17 cellular contexts compared by ENCODE assay signal in the genomic region with DNA sequence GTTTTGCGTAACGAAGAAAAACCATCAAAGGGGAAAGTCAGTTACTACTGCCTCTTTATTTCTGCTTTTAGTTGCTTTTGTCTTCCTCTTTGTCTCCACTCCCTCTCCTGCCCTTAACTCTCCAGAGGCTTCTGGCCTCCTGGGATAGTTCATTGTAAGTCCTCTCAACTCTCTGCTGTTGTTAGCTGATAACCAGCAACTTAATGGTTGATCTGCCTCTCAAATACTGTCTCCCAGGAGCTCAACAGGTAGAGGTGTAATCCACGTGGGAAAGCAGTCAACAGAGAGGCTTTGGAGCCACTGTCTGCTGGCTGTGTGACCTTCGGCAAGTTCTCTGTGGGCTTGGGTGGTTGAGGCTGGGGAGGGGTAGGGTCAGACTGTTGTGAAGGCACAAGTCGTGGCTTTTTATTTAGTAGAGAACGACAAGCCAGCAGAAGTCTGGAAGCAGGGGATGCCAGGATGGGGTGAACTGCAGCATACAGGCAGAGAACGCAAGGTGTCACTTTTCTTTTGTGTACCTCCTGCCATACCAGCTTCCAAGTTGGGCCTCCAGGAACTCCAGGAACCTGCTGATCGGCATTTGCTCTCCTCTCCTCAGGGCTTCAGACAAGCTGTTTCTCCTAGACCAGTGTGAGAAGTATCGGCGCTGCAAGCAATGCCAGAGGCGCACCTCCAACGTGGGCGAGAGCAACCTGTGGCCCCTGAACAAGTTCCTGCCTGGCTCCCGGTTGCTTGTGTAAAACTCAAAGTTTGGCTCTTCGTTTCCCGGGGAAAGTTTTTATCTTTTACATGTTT. TPM values are rescaled to one million over a fixed set of nuclear protein-coding genes. Genes with fewer than 3 reads are reported as not detected.
DNase-seq lines count a peak whose midpoint lies in the region; ATAC-seq and TF ChIP-seq lines count a peak whose summit lies in the region.
"Had no signal": no experiment of that assay in that cellular context is flagged by ENCODE, and none has a peak within 500 bp of the region (broad histone marks: within the 10 kb centered on the region; RNA-seq: fewer than 3 reads in every experiment).

No MANE protein-coding gene starts in this region.

- no peak for TF ChIP-seq CTCF in HEK293 (tag by site-specific recombination; IDR thresholded peaks at IDR 0.05)
- TF ChIP-seq CTCF in endodermal cell (conservative IDR thresholded peaks at IDR 0.05), result no peak

- 60 to 80% methylated on average over 10 to 16 of the region's 16 CpGs for WGBS in endodermal cell (ENCODE audit: insufficient coverage in 1 of 2, insufficient read length in 1 of 2), 2 experiments

- H3K4me3 ChIP-seq in BLaER1 (peak overlapping the region; percentile 53), HEK293 (ENCODE audit: low read depth, low read length) (no peak overlapping the region), endodermal cell (ENCODE audit: low read length) (peak overlapping the region; percentile 93)

- DNase-seq in NOMO-1 treated with dmso at 0.1 percent for 144 hours (lab: John Stamatoyannopoulos, UW; ENCODE audit: unreplicated experiment) (peak; percentile 1), endodermal cell (peak; percentile 81), NCI-H1694 treated with DMSO at 0.1 percent for 48 hours (lab: John Stamatoyannopoulos, UW) (no peak), DMS79 (lab: John Stamatoyannopoulos, UW) (no peak)
- no peak for DNase-seq in stimulated activated CD4-positive, alpha-beta T cell treated with anti-CD3 and anti-CD28 coated beads, Interleukin-15, amount 100 ng/mL, for 24 hours
- DNase-seq: COR-L47, NCI-H146, NCI-H345, NCI-H526 treated with DMSO at 0.1 percent for 48 hours, SHP77, SW 1271 had no signal

- H3K27me3 Mint-ChIP-seq in endodermal cell (ENCODE audit: insufficient read depth), result peaks cover 2% of the 10 kb centered on the region

- CTCF ChIA-PET in HEK293 (lab: Yijun Ruan, JAX), result interaction anchor here (1.1 to 1.2 kb wide), 2 partner anchors 24 to 61 kb away, joined by 5 to 7 read pairs; no protein-coding TSS in a partner anchor

- H3K4me1 Mint-ChIP-seq in endodermal cell, result peaks cover 44% of the 10 kb centered on the region

- POLR2A ChIA-PET in HEK293 (lab: Yijun Ruan, JAX), result no interaction called here

- H3K9me3 Mint-ChIP-seq in endodermal cell, result peaks cover 19% of the 10 kb centered on the region

- H3K27ac Mint-ChIP-seq in endodermal cell, result peak overlapping the region; percentile 99
- H3K27ac Mint-ChIP-seq: CD14-positive monocyte had no signal

- H3K36me3 Mint-ChIP-seq in endodermal cell (ENCODE audit: low read depth), result peaks cover 22% of the 10 kb centered on the region
- H3K36me3 Mint-ChIP-seq: CD14-positive monocyte had no signal

- peaks cover 11% of the 10 kb centered on the region for H3K9me3 ChIP-seq in BLaER1
- H3K9me3 ChIP-seq in HEK293 (ENCODE audit: control insufficient read depth, insufficient read depth, low read depth, low read length), result no peaks in the 10 kb centered on the region
- H3K9me3 ChIP-seq in endodermal cell (ENCODE audit: control insufficient read depth, low read length), result peaks cover 21% of the 10 kb centered on the region

- H3K4me1 ChIP-seq in BLaER1, result peaks cover 33% of the 10 kb centered on the region
- no peaks in the 10 kb centered on the region for H3K4me1 ChIP-seq in HEK293 (ENCODE audit: control insufficient read depth, insufficient read depth, low read length)
- peaks cover 14% of the 10 kb centered on the region for H3K4me1 ChIP-seq in endodermal cell (ENCODE audit: control insufficient read depth, insufficient read depth, low read length)

- H3K4me3 Mint-ChIP-seq in endodermal cell, result peak overlapping the region; percentile 84
- H3K4me3 Mint-ChIP-seq: CD14-positive monocyte had no signal

- peaks cover 29% of the 10 kb centered on the region for H3K27me3 ChIP-seq in BLaER1
- H3K27me3 ChIP-seq in endodermal cell (ENCODE audit: control insufficient read depth, insufficient read depth, low read length, poor library complexity, severe bottlenecking), result no peaks in the 10 kb centered on the region

- H3K36me3 ChIP-seq in BLaER1, result no peaks in the 10 kb centered on the region
- H3K36me3 ChIP-seq in HEK293 (ENCODE audit: control insufficient read depth in 2 of 2, insufficient read depth in 1 of 2, low read length in 2 of 2), result no peaks in the 10 kb centered on the region
- peaks cover 22% of the 10 kb centered on the region for H3K36me3 ChIP-seq in endodermal cell (ENCODE audit: control insufficient read depth, insufficient read depth, low read length)

- H3K9ac ChIP-seq in BLaER1 (peak overlapping the region; percentile 67), endodermal cell (ENCODE audit: extremely low read depth, low read length, poor library complexity, severe bottlenecking) (peak overlapping the region; percentile 99)

- H4K20me1 ChIP-seq in BLaER1, result no peaks in the 10 kb centered on the region

- no peak for ATAC-seq in HG02840 (IDR thresholded peaks at IDR 0.05; ENCODE audit: low FRiP score, unreplicated experiment)
- ATAC-seq: HCT116, HepG2 had no signal

- peak overlapping the region; percentile 81 for H3K4me2 ChIP-seq in BLaER1

- no peak overlapping the region; the same call in 1 of the 2 replicates for H3K27ac ChIP-seq in BLaER1
- H3K27ac ChIP-seq in HEK293 (ENCODE audit: extremely low read depth, low read depth, low read length), result no peak overlapping the region
- H3K27ac ChIP-seq in endodermal cell (ENCODE audit: low read depth, low read length), result peak overlapping the region; percentile 74

TF ChIP-seq in HEK293, 187 proteins besides CTCF, POLR2A, EP300 and RAD21:
- peak; percentile 75 for TF ChIP-seq SCRT2 (tag by site-specific recombination; IDR thresholded peaks at IDR 0.05)
- TF ChIP-seq, protein P1, sequence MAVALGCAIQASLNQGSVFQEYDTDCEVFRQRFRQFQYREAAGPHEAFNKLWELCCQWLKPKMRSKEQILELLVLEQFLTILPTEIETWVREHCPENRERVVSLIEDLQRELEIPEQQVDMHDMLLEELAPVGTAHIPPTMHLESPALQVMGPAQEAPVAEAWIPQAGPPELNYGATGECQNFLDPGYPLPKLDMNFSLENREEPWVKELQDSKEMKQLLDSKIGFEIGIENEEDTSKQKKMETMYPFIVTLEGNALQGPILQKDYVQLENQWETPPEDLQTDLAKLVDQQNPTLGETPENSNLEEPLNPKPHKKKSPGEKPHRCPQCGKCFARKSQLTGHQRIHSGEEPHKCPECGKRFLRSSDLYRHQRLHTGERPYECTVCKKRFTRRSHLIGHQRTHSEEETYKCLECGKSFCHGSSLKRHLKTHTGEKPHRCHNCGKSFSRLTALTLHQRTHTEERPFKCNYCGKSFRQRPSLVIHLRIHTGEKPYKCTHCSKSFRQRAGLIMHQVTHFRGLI (tag by site-specific recombination; IDR thresholded peaks at IDR 0.05), result no peak
- no peak for TF ChIP-seq ZNF114 (tag by site-specific recombination; IDR thresholded peaks at IDR 0.05)

RNA-seq across cellular contexts. Expression of gene CCDC81, which starts 47.5 kb away (rescaled TPM):
- total RNA-seq in endodermal cell, result 10 to 100 TPM; 33.3 to 34.0 TPM
- 8.6 TPM for polyA plus RNA-seq in endodermal cell (2013, experiment 1 of 2)
- 11.5 TPM for polyA plus RNA-seq in endodermal cell (2013, experiment 2 of 2)

Comparison
In these comparisons a context has a peak if more than half of its experiments do, and no peak if none do; other contexts are left out.
1. DNase-seq: peak in NOMO-1 treated with dmso at 0.1 percent for 144 hours (single experiment) and endodermal cell (single experiment); none in NCI-H1694 treated with DMSO at 0.1 percent for 48 hours (single experiment), stimulated activated CD4-positive, alpha-beta T cell treated with anti-CD3 and anti-CD28 coated beads, Interleukin-15, amount 100 ng/mL, for 24 hours (single experiment) and DMS79 (single experiment).